Comparison of ENCODE assay signal across 8 cellular contexts in genomic region chr10:110069502-110069982, GRCh38.
A peak's percentile ranks its signal among the peaks of the same experiment; 100 is the strongest.
DNase-seq lines count a peak whose midpoint lies in the region; ATAC-seq, FAIRE-seq and TF ChIP-seq lines count a peak whose summit lies in the region.

No MANE protein-coding gene starts in this region.

- TF ChIP-seq CTCF in sigmoid colon (IDR thresholded peaks at IDR 0.05) (no peak), endodermal cell (conservative IDR thresholded peaks at IDR 0.05) (no peak)

- no peak overlapping the region for H3K9ac ChIP-seq in adipocyte (ENCODE audit: low read length)
- no peak overlapping the region for H3K9ac ChIP-seq in endodermal cell (ENCODE audit: extremely low read depth, low read length, poor library complexity, severe bottlenecking)

- DNase-seq in adipocyte (ENCODE audit: low read depth) (peak; percentile 32), sigmoid colon (no peak), endodermal cell (no peak), H54 (ENCODE audit: insufficient read length, low spot score) (no peak), NCI-H2081 treated with DMSO at 0.1 percent for 48 hours (lab: John Stamatoyannopoulos, UW) (no peak)

- FAIRE-seq in H54 (lab: Jason Lieb, UNC) = no peak

- H3K36me3 Mint-ChIP-seq in endodermal cell (ENCODE audit: low read depth) = no peaks in the 10 kb centered on the region

- H3K27me3 Mint-ChIP-seq in endodermal cell (ENCODE audit: insufficient read depth) = no peaks in the 10 kb centered on the region

- peaks cover 55% of the 10 kb centered on the region for H3K4me1 Mint-ChIP-seq in endodermal cell

- no peaks in the 10 kb centered on the region for H3K36me3 ChIP-seq in adipocyte (ENCODE audit: control insufficient read depth, insufficient read depth, low read length, severe bottlenecking)
- H3K36me3 ChIP-seq in sigmoid colon = no peaks in the 10 kb centered on the region
- no peaks in the 10 kb centered on the region for H3K36me3 ChIP-seq in endodermal cell (ENCODE audit: control insufficient read depth, insufficient read depth, low read length)

- H3K9me3 Mint-ChIP-seq in endodermal cell = no peaks in the 10 kb centered on the region

- no peak for TF ChIP-seq POLR2A in sigmoid colon (IDR thresholded peaks at IDR 0.05)
- no peak for TF ChIP-seq POLR2A in H54 (IDR thresholded peaks at IDR 0.05; ENCODE audit: low read depth, low read length)

- intact Hi-C loops in sigmoid colon (cut with DNase I) = no loop called here

- H3K27me3 ChIP-seq in adipocyte (replicated peaks; ENCODE audit: control insufficient read depth, insufficient read depth, low read length) = no peaks in the 10 kb centered on the region
- no peaks in the 10 kb centered on the region for H3K27me3 ChIP-seq in sigmoid colon
- H3K27me3 ChIP-seq in endodermal cell (ENCODE audit: control insufficient read depth, insufficient read depth, low read length, poor library complexity, severe bottlenecking) = no peaks in the 10 kb centered on the region

- peak; percentile 57 for ATAC-seq in GM18499 (IDR thresholded peaks at IDR 0.05; ENCODE audit: insufficient read depth, unreplicated experiment)
- peak; percentile 65 for ATAC-seq in GM21515 (IDR thresholded peaks at IDR 0.05; ENCODE audit: unreplicated experiment)
- ATAC-seq in HG03575 (IDR thresholded peaks at IDR 0.05; ENCODE audit: extremely low read depth, insufficient number of reproducible peaks, low FRiP score, unreplicated experiment) = peak; percentile 45

- no peak for TF ChIP-seq EP300 in sigmoid colon (IDR thresholded peaks at IDR 0.05)

- no peak overlapping the region for H3K27ac Mint-ChIP-seq in endodermal cell

- peak overlapping the region in 3 of 4 donors; percentile 9 to 38 (median 16) for H3K27ac ChIP-seq in sigmoid colon
- no peak overlapping the region for H3K27ac ChIP-seq in endodermal cell (ENCODE audit: low read depth, low read length)

- H3K4me3 ChIP-seq in adipocyte (ENCODE audit: low read length) = peak overlapping the region; percentile 6
- H3K4me3 ChIP-seq in sigmoid colon = no peak overlapping the region
- no peak overlapping the region for H3K4me3 ChIP-seq in endodermal cell (ENCODE audit: low read length)

- WGBS in sigmoid colon, 2 donors = 36 to 81% methylated on average over 1 of the region's 1 CpG
- WGBS in endodermal cell (ENCODE audit: insufficient coverage in 1 of 2, insufficient read length in 1 of 2), 2 experiments = 89% methylated on average over 1 of the region's 1 CpG; no CpG with 5 or more reads in 1 of the 2 experiments

- H3K4me1 ChIP-seq in adipocyte (ENCODE audit: control insufficient read depth, insufficient read depth, low read length) = peaks cover 49% of the 10 kb centered on the region
- H3K4me1 ChIP-seq in sigmoid colon = peaks cover 0 to 25% (median 3%) of the 10 kb centered on the region in 4 donors
- H3K4me1 ChIP-seq in endodermal cell (ENCODE audit: control insufficient read depth, insufficient read depth, low read length) = peaks cover 20% of the 10 kb centered on the region

- H3K9me3 ChIP-seq in adipocyte (ENCODE audit: control insufficient read depth, low read length) (no peaks in the 10 kb centered on the region), sigmoid colon (no peaks in the 10 kb centered on the region), endodermal cell (ENCODE audit: control insufficient read depth, low read length) (no peaks in the 10 kb centered on the region)

- H3K4me3 Mint-ChIP-seq in endodermal cell = no peak overlapping the region
